18 cellular contexts compared by ENCODE assay signal in genomic region chr9:126401107-126401506, GRCh38.
DNase-seq lines count a peak whose midpoint lies in the region; ATAC-seq and TF ChIP-seq lines count a peak whose summit lies in the region.
"Had no signal": no experiment of that assay in that cellular context is flagged by ENCODE, and none has a peak within 500 bp of the region (broad histone marks: within the 10 kb centered on the region; RNA-seq: fewer than 3 reads in every experiment).

No MANE protein-coding gene starts in this region.

- CTCF ChIA-PET in activated CD4-positive, alpha-beta T cell treated with anti-CD3 and anti-CD28 coated beads for 36 hours (lab: Charles Lee): interaction anchor here (0.8 to 1.5 kb wide), 4 partner anchors 72 to 90 kb away, joined by 3 to 5 read pairs (median 3); no protein-coding TSS in a partner anchor
- CTCF ChIA-PET in RWPE1 (lab: Yijun Ruan, JAX): interaction anchor here (0.6 to 3.5 kb wide), 2 partner anchors 99 to 141 kb away, joined by 3 to 24 read pairs; no protein-coding TSS in a partner anchor

- no peak for ATAC-seq in activated CD4-positive, alpha-beta T cell treated with anti-CD3 and anti-CD28 coated beads for 36 hours

- H3K4me1 Mint-ChIP-seq in activated CD4-positive, alpha-beta T cell treated with anti-CD3 and anti-CD28 coated beads for 36 hours: peaks cover 36% of the 10 kb centered on the region

- no peaks in the 10 kb centered on the region for H3K27me3 Mint-ChIP-seq in activated CD4-positive, alpha-beta T cell treated with anti-CD3 and anti-CD28 coated beads for 36 hours
- H3K27me3 Mint-ChIP-seq: CD4-positive, alpha-beta memory T cell had no signal

- no peaks in the 10 kb centered on the region for H3K9me3 Mint-ChIP-seq in activated CD4-positive, alpha-beta T cell treated with anti-CD3 and anti-CD28 coated beads for 36 hours (ENCODE audit: low read depth)
- H3K9me3 Mint-ChIP-seq: CD4-positive, alpha-beta memory T cell had no signal

- no peaks in the 10 kb centered on the region for H3K36me3 Mint-ChIP-seq in activated CD4-positive, alpha-beta T cell treated with anti-CD3 and anti-CD28 coated beads for 36 hours (ENCODE audit: low read depth)

- H3K4me3 Mint-ChIP-seq in activated CD4-positive, alpha-beta T cell treated with anti-CD3 and anti-CD28 coated beads for 36 hours: no peak overlapping the region
- H3K4me3 Mint-ChIP-seq: CD4-positive, alpha-beta memory T cell had no signal

- peak; percentile 48 for DNase-seq in activated CD4-positive, alpha-beta T cell treated with anti-CD3 and anti-CD28 coated beads for 36 hours
- no peak for DNase-seq in activated CD4-positive, alpha-beta T cell treated with anti-CD3 and anti-CD28 coated beads for 4 hours
- peak; percentile 20 for DNase-seq in stimulated activated CD4-positive, alpha-beta T cell treated with anti-CD3 and anti-CD28 coated beads, Interleukin-1b, Interleukin-23, amount 100 ng/mL, for 48 hours
- no peak for DNase-seq in stimulated activated CD4-positive, alpha-beta T cell treated with anti-CD3 and anti-CD28 coated beads, Interleukin-2, amount 100 ng/mL, for 24 hours
- DNase-seq in lung microvascular endothelial cell (ENCODE audit: low read depth in 2 of 2): peak; percentile 34 to 73
- DNase-seq in mucosa of gallbladder (ENCODE audit: low spot score): no peak
- no peak for DNase-seq in RWPE1 (ENCODE audit: low spot score)
- no peak for DNase-seq in activated CD4-positive, alpha-beta T cell treated with anti-CD3 and anti-CD28 coated beads for 48 hours
- DNase-seq: CD4-positive, alpha-beta memory T cell; DMS79 treated with DMSO at 0.1 percent for 48 hours; HCEC 1CT; IMR-90; NCI-H1417 treated with DMSO at 0.1 percent for 48 hours; NCI-H2029; NCI-H2171; NCI-H446; NCI-H748 treated with DMSO at 0.1 percent for 48 hours had no signal

- intact Hi-C loops in activated CD4-positive, alpha-beta T cell treated with anti-CD3 and anti-CD28 coated beads for 36 hours (cut with DNase I, micrococcal nuclease): no loop called here

- no peak overlapping the region for H3K27ac Mint-ChIP-seq in activated CD4-positive, alpha-beta T cell treated with anti-CD3 and anti-CD28 coated beads for 36 hours

- POLR2A ChIA-PET in activated CD4-positive, alpha-beta T cell treated with anti-CD3 and anti-CD28 coated beads for 36 hours (lab: Charles Lee): interaction anchor here (0.8 kb wide), 1 partner anchor 628 kb away, joined by 3 read pairs; no protein-coding TSS in a partner anchor
- POLR2A ChIA-PET in RWPE1 (lab: Yijun Ruan, JAX; ENCODE audit: low non-redundant PET): no interaction called here

- TF ChIP-seq CTCF in RWPE1 (conservative IDR thresholded peaks at IDR 0.05; ENCODE audit: low read depth): no peak

- H3K27ac ChIP-seq in RWPE1: no peak overlapping the region
- H3K27ac ChIP-seq: 22Rv1 had no signal

Comparison
In these comparisons a context has a peak if more than half of its experiments do, and no peak if none do; other contexts are left out.
1. DNase-seq: peak in activated CD4-positive, alpha-beta T cell treated with anti-CD3 and anti-CD28 coated beads for 36 hours (single experiment), stimulated activated CD4-positive, alpha-beta T cell treated with anti-CD3 and anti-CD28 coated beads, Interleukin-1b, Interleukin-23, amount 100 ng/mL, for 48 hours (single experiment) and lung microvascular endothelial cell (2 of 2); none in activated CD4-positive, alpha-beta T cell treated with anti-CD3 and anti-CD28 coated beads for 4 hours (0 of 2), stimulated activated CD4-positive, alpha-beta T cell treated with anti-CD3 and anti-CD28 coated beads, Interleukin-2, amount 100 ng/mL, for 24 hours (0 of 2), mucosa of gallbladder (single experiment), RWPE1 (single experiment) and activated CD4-positive, alpha-beta T cell treated with anti-CD3 and anti-CD28 coated beads for 48 hours (single experiment).